In the genomic region with DNA sequence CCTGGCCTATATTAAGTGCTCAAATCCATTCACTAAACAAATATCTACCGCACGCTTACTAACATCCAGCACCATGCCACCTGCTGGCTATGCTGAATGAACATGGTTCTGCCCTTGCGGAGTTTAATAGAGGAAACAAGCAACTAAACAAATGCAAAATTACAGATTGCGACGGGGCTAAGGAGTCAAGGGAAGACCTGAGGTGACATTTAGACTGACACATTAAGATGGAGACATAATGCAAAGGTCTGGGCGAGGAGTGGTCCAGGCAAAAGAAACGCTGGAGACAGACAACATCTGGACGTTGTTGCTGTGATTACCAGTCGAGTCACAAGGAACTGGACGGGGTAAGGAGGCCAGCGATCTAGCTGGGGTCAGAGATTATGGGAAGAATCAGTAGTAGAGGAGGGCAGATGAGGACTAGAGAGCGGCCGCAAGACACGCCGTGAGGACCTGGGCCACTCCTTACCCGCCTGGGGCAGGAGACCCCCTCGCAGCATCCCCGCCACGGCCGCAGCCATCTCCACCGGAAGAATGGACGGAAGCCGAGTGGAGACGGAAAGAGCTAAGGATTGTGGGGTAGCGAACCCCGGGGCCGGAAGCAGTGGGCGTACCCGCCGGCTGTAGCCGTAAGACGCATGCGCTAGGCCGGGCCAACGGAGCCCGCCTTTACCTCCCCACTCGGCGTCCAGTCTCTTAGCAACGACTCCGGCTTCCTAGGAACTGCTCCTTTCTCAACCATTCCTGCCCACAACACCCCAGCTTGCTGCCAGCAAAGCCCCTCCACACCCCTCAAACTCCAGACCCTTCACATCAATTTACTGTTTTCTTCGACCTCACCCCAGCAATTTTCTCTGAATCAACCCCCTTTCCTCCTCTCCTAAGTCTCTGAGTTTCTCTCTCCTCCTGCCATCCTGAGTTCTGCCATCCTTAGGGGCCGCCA, we compare ENCODE assay signal across 1 cellular context.
A peak's percentile ranks its signal among the peaks of the same experiment; 100 is the strongest.
TF ChIP-seq lines count a peak whose summit lies in the region.

A gene with protein sequence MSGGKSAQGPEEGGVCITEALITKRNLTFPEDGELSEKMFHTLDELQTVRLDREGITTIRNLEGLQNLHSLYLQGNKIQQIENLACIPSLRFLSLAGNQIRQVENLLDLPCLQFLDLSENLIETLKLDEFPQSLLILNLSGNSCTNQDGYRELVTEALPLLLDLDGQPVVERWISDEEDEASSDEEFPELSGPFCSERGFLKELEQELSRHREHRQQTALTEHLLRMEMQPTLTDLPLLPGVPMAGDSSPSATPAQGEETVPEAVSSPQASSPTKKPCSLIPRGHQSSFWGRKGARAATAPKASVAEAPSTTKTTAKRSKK (plus strand): TSS at position 680 of the 943 bp plus-strand sequence. CDS start 320 bp downstream, outside the sequence.
A gene (minus strand): TSS at position 551 of the 943 bp plus-strand sequence. CDS start 30 bp downstream, at position 521.

TF ChIP-seq in GM12878, 131 proteins besides CTCF, POLR2A, EP300 and RAD21 (continued from another document and continues in another):
- TF ChIP-seq, protein P1, sequence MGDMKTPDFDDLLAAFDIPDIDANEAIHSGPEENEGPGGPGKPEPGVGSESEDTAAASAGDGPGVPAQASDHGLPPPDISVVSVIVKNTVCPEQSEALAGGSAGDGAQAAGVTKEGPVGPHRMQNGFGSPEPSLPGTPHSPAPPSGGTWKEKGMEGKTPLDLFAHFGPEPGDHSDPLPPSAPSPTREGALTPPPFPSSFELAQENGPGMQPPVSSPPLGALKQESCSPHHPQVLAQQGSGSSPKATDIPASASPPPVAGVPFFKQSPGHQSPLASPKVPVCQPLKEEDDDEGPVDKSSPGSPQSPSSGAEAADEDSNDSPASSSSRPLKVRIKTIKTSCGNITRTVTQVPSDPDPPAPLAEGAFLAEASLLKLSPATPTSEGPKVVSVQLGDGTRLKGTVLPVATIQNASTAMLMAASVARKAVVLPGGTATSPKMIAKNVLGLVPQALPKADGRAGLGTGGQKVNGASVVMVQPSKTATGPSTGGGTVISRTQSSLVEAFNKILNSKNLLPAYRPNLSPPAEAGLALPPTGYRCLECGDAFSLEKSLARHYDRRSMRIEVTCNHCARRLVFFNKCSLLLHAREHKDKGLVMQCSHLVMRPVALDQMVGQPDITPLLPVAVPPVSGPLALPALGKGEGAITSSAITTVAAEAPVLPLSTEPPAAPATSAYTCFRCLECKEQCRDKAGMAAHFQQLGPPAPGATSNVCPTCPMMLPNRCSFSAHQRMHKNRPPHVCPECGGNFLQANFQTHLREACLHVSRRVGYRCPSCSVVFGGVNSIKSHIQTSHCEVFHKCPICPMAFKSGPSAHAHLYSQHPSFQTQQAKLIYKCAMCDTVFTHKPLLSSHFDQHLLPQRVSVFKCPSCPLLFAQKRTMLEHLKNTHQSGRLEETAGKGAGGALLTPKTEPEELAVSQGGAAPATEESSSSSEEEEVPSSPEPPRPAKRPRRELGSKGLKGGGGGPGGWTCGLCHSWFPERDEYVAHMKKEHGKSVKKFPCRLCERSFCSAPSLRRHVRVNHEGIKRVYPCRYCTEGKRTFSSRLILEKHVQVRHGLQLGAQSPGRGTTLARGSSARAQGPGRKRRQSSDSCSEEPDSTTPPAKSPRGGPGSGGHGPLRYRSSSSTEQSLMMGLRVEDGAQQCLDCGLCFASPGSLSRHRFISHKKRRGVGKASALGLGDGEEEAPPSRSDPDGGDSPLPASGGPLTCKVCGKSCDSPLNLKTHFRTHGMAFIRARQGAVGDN (IDR thresholded peaks at IDR 0.05), result 0 out of 2 replicates have a peak, but pooled peaks have one; percentile 11
- TF ChIP-seq, protein P2, sequence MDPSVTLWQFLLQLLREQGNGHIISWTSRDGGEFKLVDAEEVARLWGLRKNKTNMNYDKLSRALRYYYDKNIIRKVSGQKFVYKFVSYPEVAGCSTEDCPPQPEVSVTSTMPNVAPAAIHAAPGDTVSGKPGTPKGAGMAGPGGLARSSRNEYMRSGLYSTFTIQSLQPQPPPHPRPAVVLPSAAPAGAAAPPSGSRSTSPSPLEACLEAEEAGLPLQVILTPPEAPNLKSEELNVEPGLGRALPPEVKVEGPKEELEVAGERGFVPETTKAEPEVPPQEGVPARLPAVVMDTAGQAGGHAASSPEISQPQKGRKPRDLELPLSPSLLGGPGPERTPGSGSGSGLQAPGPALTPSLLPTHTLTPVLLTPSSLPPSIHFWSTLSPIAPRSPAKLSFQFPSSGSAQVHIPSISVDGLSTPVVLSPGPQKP (IDR thresholded peaks at IDR 0.05; ENCODE audit: low read depth, low read length), result peak; percentile 99
- no peak for TF ChIP-seq ZNF274 (IDR thresholded peaks at IDR 0.05; ENCODE audit: insufficient read depth, insufficient read length)
- peak in 1 of 2 experiments; percentile 58; a peak in 2 of 4 replicates for TF ChIP-seq ETV6 (conservative IDR thresholded peaks at IDR 0.05 in 1 of 2, IDR thresholded peaks at IDR 0.05 in 1 of 2; ENCODE audit: borderline replicate concordance in 1 of 2, low read depth in 1 of 2)
- TF ChIP-seq ATF7 (IDR thresholded peaks at IDR 0.05; ENCODE audit: low read depth), result no peak
- TF ChIP-seq, protein P3, sequence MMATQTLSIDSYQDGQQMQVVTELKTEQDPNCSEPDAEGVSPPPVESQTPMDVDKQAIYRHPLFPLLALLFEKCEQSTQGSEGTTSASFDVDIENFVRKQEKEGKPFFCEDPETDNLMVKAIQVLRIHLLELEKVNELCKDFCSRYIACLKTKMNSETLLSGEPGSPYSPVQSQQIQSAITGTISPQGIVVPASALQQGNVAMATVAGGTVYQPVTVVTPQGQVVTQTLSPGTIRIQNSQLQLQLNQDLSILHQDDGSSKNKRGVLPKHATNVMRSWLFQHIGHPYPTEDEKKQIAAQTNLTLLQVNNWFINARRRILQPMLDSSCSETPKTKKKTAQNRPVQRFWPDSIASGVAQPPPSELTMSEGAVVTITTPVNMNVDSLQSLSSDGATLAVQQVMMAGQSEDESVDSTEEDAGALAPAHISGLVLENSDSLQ (IDR thresholded peaks at IDR 0.05), result 0 out of 2 replicates have a peak, but pooled peaks have one; percentile 8
- peak; percentile 92 for TF ChIP-seq ZNF207 (IDR thresholded peaks at IDR 0.05; ENCODE audit: borderline replicate concordance)
- TF ChIP-seq EGR1 (IDR thresholded peaks at IDR 0.05; ENCODE audit: borderline replicate concordance in 1 of 2, low read depth in 2 of 2, low read length in 2 of 2), result peak; percentile 47 to 93
- 0 out of 2 replicates have a peak, but pooled peaks have one; percentile 47 for TF ChIP-seq TARDBP (IDR thresholded peaks at IDR 0.05; ENCODE audit: borderline replicate concordance)
- no peak for TF ChIP-seq NR2F1 (conservative IDR thresholded peaks at IDR 0.05)
- no peak for TF ChIP-seq NFXL1 (IDR thresholded peaks at IDR 0.05; ENCODE audit: borderline replicate concordance)
- TF ChIP-seq, protein P4, sequence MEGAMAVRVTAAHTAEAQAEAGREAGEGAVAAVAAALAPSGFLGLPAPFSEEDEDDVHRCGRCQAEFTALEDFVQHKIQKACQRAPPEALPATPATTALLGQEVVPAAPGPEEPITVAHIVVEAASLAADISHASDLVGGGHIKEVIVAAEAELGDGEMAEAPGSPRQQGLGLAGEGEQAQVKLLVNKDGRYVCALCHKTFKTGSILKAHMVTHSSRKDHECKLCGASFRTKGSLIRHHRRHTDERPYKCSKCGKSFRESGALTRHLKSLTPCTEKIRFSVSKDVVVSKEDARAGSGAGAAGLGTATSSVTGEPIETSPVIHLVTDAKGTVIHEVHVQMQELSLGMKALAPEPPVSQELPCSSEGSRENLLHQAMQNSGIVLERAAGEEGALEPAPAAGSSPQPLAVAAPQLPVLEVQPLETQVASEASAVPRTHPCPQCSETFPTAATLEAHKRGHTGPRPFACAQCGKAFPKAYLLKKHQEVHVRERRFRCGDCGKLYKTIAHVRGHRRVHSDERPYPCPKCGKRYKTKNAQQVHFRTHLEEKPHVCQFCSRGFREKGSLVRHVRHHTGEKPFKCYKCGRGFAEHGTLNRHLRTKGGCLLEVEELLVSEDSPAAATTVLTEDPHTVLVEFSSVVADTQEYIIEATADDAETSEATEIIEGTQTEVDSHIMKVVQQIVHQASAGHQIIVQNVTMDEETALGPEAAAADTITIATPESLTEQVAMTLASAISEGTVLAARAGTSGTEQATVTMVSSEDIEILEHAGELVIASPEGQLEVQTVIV (IDR thresholded peaks at IDR 0.05; ENCODE audit: borderline replicate concordance, partially characterized antibody), result peak; percentile 64
- TF ChIP-seq, protein P5, sequence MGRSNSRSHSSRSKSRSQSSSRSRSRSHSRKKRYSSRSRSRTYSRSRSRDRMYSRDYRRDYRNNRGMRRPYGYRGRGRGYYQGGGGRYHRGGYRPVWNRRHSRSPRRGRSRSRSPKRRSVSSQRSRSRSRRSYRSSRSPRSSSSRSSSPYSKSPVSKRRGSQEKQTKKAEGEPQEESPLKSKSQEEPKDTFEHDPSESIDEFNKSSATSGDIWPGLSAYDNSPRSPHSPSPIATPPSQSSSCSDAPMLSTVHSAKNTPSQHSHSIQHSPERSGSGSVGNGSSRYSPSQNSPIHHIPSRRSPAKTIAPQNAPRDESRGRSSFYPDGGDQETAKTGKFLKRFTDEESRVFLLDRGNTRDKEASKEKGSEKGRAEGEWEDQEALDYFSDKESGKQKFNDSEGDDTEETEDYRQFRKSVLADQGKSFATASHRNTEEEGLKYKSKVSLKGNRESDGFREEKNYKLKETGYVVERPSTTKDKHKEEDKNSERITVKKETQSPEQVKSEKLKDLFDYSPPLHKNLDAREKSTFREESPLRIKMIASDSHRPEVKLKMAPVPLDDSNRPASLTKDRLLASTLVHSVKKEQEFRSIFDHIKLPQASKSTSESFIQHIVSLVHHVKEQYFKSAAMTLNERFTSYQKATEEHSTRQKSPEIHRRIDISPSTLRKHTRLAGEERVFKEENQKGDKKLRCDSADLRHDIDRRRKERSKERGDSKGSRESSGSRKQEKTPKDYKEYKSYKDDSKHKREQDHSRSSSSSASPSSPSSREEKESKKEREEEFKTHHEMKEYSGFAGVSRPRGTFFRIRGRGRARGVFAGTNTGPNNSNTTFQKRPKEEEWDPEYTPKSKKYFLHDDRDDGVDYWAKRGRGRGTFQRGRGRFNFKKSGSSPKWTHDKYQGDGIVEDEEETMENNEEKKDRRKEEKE (IDR thresholded peaks at IDR 0.05), result no peak
- TF ChIP-seq, protein P6, sequence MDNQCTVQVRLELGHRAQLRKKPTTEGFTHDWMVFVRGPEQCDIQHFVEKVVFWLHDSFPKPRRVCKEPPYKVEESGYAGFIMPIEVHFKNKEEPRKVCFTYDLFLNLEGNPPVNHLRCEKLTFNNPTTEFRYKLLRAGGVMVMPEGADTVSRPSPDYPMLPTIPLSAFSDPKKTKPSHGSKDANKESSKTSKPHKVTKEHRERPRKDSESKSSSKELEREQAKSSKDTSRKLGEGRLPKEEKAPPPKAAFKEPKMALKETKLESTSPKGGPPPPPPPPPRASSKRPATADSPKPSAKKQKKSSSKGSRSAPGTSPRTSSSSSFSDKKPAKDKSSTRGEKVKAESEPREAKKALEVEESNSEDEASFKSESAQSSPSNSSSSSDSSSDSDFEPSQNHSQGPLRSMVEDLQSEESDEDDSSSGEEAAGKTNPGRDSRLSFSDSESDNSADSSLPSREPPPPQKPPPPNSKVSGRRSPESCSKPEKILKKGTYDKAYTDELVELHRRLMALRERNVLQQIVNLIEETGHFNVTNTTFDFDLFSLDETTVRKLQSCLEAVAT (IDR thresholded peaks at IDR 0.05), result 0 out of 2 replicates have a peak, but pooled peaks have one; percentile 63
- no peak for TF ChIP-seq SPI1 (IDR thresholded peaks at IDR 0.05; ENCODE audit: borderline replicate concordance, insufficient read depth, low read depth, low read length)
- TF ChIP-seq JUND (IDR thresholded peaks at IDR 0.05; ENCODE audit: low read depth, low read length), result no peak
- TF ChIP-seq NRF1 (conservative IDR thresholded peaks at IDR 0.05; ENCODE audit: low read depth, low read length), result peak; percentile 75
- TF ChIP-seq, protein P7, sequence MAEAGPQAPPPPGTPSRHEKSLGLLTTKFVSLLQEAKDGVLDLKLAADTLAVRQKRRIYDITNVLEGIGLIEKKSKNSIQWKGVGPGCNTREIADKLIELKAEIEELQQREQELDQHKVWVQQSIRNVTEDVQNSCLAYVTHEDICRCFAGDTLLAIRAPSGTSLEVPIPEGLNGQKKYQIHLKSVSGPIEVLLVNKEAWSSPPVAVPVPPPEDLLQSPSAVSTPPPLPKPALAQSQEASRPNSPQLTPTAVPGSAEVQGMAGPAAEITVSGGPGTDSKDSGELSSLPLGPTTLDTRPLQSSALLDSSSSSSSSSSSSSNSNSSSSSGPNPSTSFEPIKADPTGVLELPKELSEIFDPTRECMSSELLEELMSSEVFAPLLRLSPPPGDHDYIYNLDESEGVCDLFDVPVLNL (IDR thresholded peaks at IDR 0.05; ENCODE audit: low read depth, low read length), result no peak; the same call in 1 of the 2 replicates
- TF ChIP-seq RUNX3 (IDR thresholded peaks at IDR 0.05; ENCODE audit: low read length), result peak; percentile 67
- peak; percentile 24 for TF ChIP-seq RELA (IDR thresholded peaks at IDR 0.05; ENCODE audit: borderline replicate concordance, partially characterized antibody)
- peak; percentile 85; the same call in 1 of the 2 replicates for TF ChIP-seq SIN3A (IDR thresholded peaks at IDR 0.05; ENCODE audit: low read depth, low read length)
- TF ChIP-seq STAT1 (conservative IDR thresholded peaks at IDR 0.05), result peak; percentile 72
- TF ChIP-seq CHD1 (IDR thresholded peaks at IDR 0.05; ENCODE audit: low read depth, low read length), result no peak
- TF ChIP-seq BCL11A (IDR thresholded peaks at IDR 0.05; ENCODE audit: low read depth, low read length), result no peak
- TF ChIP-seq, protein P8, sequence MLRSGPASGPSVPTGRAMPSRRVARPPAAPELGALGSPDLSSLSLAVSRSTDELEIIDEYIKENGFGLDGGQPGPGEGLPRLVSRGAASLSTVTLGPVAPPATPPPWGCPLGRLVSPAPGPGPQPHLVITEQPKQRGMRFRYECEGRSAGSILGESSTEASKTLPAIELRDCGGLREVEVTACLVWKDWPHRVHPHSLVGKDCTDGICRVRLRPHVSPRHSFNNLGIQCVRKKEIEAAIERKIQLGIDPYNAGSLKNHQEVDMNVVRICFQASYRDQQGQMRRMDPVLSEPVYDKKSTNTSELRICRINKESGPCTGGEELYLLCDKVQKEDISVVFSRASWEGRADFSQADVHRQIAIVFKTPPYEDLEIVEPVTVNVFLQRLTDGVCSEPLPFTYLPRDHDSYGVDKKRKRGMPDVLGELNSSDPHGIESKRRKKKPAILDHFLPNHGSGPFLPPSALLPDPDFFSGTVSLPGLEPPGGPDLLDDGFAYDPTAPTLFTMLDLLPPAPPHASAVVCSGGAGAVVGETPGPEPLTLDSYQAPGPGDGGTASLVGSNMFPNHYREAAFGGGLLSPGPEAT (IDR thresholded peaks at IDR 0.05; ENCODE audit: low read depth), result peak; percentile 98
- TF ChIP-seq, protein P9, sequence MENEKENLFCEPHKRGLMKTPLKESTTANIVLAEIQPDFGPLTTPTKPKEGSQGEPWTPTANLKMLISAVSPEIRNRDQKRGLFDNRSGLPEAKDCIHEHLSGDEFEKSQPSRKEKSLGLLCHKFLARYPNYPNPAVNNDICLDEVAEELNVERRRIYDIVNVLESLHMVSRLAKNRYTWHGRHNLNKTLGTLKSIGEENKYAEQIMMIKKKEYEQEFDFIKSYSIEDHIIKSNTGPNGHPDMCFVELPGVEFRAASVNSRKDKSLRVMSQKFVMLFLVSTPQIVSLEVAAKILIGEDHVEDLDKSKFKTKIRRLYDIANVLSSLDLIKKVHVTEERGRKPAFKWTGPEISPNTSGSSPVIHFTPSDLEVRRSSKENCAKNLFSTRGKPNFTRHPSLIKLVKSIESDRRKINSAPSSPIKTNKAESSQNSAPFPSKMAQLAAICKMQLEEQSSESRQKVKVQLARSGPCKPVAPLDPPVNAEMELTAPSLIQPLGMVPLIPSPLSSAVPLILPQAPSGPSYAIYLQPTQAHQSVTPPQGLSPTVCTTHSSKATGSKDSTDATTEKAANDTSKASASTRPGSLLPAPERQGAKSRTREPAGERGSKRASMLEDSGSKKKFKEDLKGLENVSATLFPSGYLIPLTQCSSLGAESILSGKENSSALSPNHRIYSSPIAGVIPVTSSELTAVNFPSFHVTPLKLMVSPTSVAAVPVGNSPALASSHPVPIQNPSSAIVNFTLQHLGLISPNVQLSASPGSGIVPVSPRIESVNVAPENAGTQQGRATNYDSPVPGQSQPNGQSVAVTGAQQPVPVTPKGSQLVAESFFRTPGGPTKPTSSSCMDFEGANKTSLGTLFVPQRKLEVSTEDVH (IDR thresholded peaks at IDR 0.05; ENCODE audit: low read depth, partially characterized antibody), result no peak
